Comparison of ENCODE assay signal across 17 cellular contexts in genomic region chr1:207763091-207763490, GRCh38. TPM values are rescaled to one million over a fixed set of nuclear protein-coding genes. Genes with fewer than 3 reads are reported as not detected.
DNase-seq lines count a peak whose midpoint lies in the region; ATAC-seq, FAIRE-seq and TF ChIP-seq lines count a peak whose summit lies in the region.
"Had no signal": no experiment of that assay in that cellular context is flagged by ENCODE, and none has a peak within 500 bp of the region (broad histone marks: within the 10 kb centered on the region; RNA-seq: fewer than 3 reads in every experiment).

No MANE protein-coding gene starts in this region.

- TF ChIP-seq POLR2A in HepG2 (IDR thresholded peaks at IDR 0.05; ENCODE audit: insufficient read depth in 1 of 2, low read depth in 2 of 2, low read length in 2 of 2): no peak; a peak in 1 of 4 replicates

- in situ Hi-C loops in mammary epithelial cell (cut with MboI; ENCODE audit: low sequenced_read_pairs in 2 of 2) (no loop called here), HepG2 (cut with HindIII; ENCODE audit: extremely low pct_ligation_motif_present, low pct_unique_long_range_greater_than_20kb) (no loop called here), GM13977 (cut with MboI; ENCODE audit: low pct_unique_long_range_greater_than_20kb, low sequenced_read_pairs, unreplicated experiment) (no loop called here)

- no peak for FAIRE-seq in HepG2 (lab: Jason Lieb, UNC)
- FAIRE-seq: GM12878, H54, HTR-8/SVneo had no signal

- H2BK120ac ChIP-seq in H9 (ENCODE audit: low read depth, low read length, poor library complexity, severe bottlenecking): no peak overlapping the region

- H3K4me1 Mint-ChIP-seq in H9: no peaks in the 10 kb centered on the region
- peaks cover 5 to 6% of the 10 kb centered on the region in 2 donors for H3K4me1 Mint-ChIP-seq in natural killer cell treated with Interleukin-12 subunit alpha and Interleukin-12 subunit beta and Interleukin-15 and Interleukin-18, amount 100 ng/mL, for 72 hours (ENCODE audit: low read depth in 2 of 2)
- H3K4me1 Mint-ChIP-seq: B cell had no signal

- H3K23ac ChIP-seq in H9 (ENCODE audit: insufficient read length, low read depth, low read length): no peak overlapping the region

- no peak overlapping the region for H2AFZ ChIP-seq in H9 (ENCODE audit: low read length)
- peak overlapping the region; percentile 9 for H2AFZ ChIP-seq in mammary epithelial cell (ENCODE audit: low read depth, low read length)
- H2AFZ ChIP-seq in HepG2 (ENCODE audit: low read length): no peak overlapping the region

- H3K18ac ChIP-seq in H9 (ENCODE audit: insufficient read length, low read depth, low read length): no peak overlapping the region

- H3K4me3 ChIP-seq in mammary epithelial cell (replicated peaks in 1 of 3; ENCODE audit: insufficient read depth in 1 of 3, low read depth in 2 of 3, low read length in 3 of 3) (no peak overlapping the region), HepG2 (replicated peaks in 1 of 3; ENCODE audit: insufficient read depth in 1 of 3, low read depth in 2 of 3, low read length in 3 of 3) (no peak overlapping the region)
- H3K4me3 ChIP-seq: GM12878 had no signal

- H3K27me3 ChIP-seq in H9 (ENCODE audit: insufficient read depth, low read length) (no peaks in the 10 kb centered on the region), mammary epithelial cell (ENCODE audit: insufficient read depth, low read length) (no peaks in the 10 kb centered on the region), HepG2 (ENCODE audit: control insufficient read depth in 1 of 2, insufficient read depth in 2 of 2, low read length in 2 of 2) (no peaks in the 10 kb centered on the region)

- POLR2A ChIA-PET in HepG2 (lab: Yijun Ruan, JAX) (interaction anchor here (1.4 kb wide), 1 partner anchor 10 kb away, joined by 6 read pairs; no protein-coding TSS in a partner anchor), HEK293T (lab: Yijun Ruan, JAX) (no interaction called here)

- H2BK15ac ChIP-seq in H9 (ENCODE audit: low read depth, low read length): no peak overlapping the region

- H4K91ac ChIP-seq in H9 (ENCODE audit: insufficient read length, low read depth, low read length): no peak overlapping the region

- H2BK20ac ChIP-seq in H9 (ENCODE audit: low read depth, low read length, poor library complexity, severe bottlenecking): no peak overlapping the region

- no peak overlapping the region for H4K5ac ChIP-seq in H9 (ENCODE audit: insufficient read length, low read depth, low read length)

- no peak overlapping the region for H3K4ac ChIP-seq in H9 (ENCODE audit: low read depth, low read length)

- H3K79me1 ChIP-seq in H9 (ENCODE audit: insufficient read depth, low read depth, low read length, poor library complexity, severe bottlenecking): peaks cover 5% of the 10 kb centered on the region

- no peak for TF ChIP-seq RAD21 in HepG2 (CRISPR knock-in tag; IDR thresholded peaks at IDR 0.05)

- intact Hi-C loops in mammary epithelial cell (cut with micrococcal nuclease) (no loop called here), HepG2 (cut with micrococcal nuclease; ENCODE audit: unreplicated experiment) (no loop called here)

- H3K9me3 Mint-ChIP-seq in H9: peaks cover 3 to 6% of the 10 kb centered on the region in 2 experiments; a peak in 3 of 5 replicates
- no peaks in the 10 kb centered on the region for H3K9me3 Mint-ChIP-seq in natural killer cell treated with Interleukin-12 subunit alpha and Interleukin-12 subunit beta and Interleukin-15 and Interleukin-18, amount 100 ng/mL, for 72 hours
- H3K9me3 Mint-ChIP-seq: CD4-positive, alpha-beta T cell had no signal

- no peaks in the 10 kb centered on the region for H3K27me3 Mint-ChIP-seq in H9 (ENCODE audit: low read depth)
- H3K27me3 Mint-ChIP-seq in natural killer cell treated with Interleukin-12 subunit alpha and Interleukin-12 subunit beta and Interleukin-15 and Interleukin-18, amount 100 ng/mL, for 72 hours: no peaks in the 10 kb centered on the region
- H3K27me3 Mint-ChIP-seq: B cell; CD4-positive, alpha-beta T cell had no signal

- H3K56ac ChIP-seq in H9 (ENCODE audit: insufficient read length, low read depth, low read length): no peak overlapping the region

- no peak overlapping the region for H2AK5ac ChIP-seq in H9 (ENCODE audit: insufficient read length, low read length)

- TF ChIP-seq EP300 in HepG2 (IDR thresholded peaks at IDR 0.05; ENCODE audit: low read depth in 2 of 2, low read length in 2 of 2) (no peak), HepG2 (CRISPR knock-in tag; IDR thresholded peaks at IDR 0.05; ENCODE audit: borderline replicate concordance) (no peak)

- H3K9ac ChIP-seq in H9 (ENCODE audit: extremely low read depth, insufficient read length, low read length) (no peak overlapping the region), mammary epithelial cell (ENCODE audit: insufficient read depth, low read length) (no peak overlapping the region), HepG2 (ENCODE audit: insufficient read depth, low read depth, low read length) (no peak overlapping the region)

- DNase-seq in D341Med (ENCODE audit: low spot score) (peak; percentile 18), H9 (no peak), mammary epithelial cell (no peak), HepG2 (ENCODE audit: low spot score) (no peak), GM13977 (ENCODE audit: low spot score) (no peak), HEK293T (ENCODE audit: extremely low spot score) (no peak)
- no peak for DNase-seq in natural killer cell treated with Interleukin-12 subunit alpha and Interleukin-12 subunit beta and Interleukin-15 and Interleukin-18, amount 100 ng/mL, for 72 hours (ENCODE audit: low spot score)
- DNase-seq in stimulated activated CD4-positive, alpha-beta T cell treated with anti-CD3 and anti-CD28 coated beads, Interleukin-12 subunit alpha, Interleukin-12 subunit beta, amount 100 ng/mL, for 4 hours: no peak
- DNase-seq: ACHN; C1 segment of cervical spinal cord; Calu3; CD4-positive, alpha-beta T cell; DMS79 had no signal

- H3K36me3 ChIP-seq in mammary epithelial cell (ENCODE audit: insufficient read depth, low read length) (peaks cover 44% of the 10 kb centered on the region), HepG2 (replicated peaks in 1 of 2; ENCODE audit: control insufficient read depth in 1 of 2, insufficient read depth in 2 of 2, low read length in 2 of 2) (peaks cover 8 to 82% of the 10 kb centered on the region in 2 experiments)

- H4K8ac ChIP-seq in H9 (replicated peaks; ENCODE audit: insufficient read length, low read depth, low read length): no peak overlapping the region

- peak; percentile 65 for ATAC-seq in HepG2
- no peak for ATAC-seq in natural killer cell treated with Interleukin-12 subunit alpha and Interleukin-12 subunit beta and Interleukin-15 and Interleukin-18, amount 100 ng/mL, for 72 hours
- ATAC-seq: GM12878 had no signal

- H3K27ac ChIP-seq in H9 (ENCODE audit: insufficient read length, low read depth, low read length): no peak overlapping the region
- H3K27ac ChIP-seq in mammary epithelial cell (ENCODE audit: insufficient read depth, low read depth, low read length): no peak overlapping the region
- H3K27ac ChIP-seq in HepG2 (ENCODE audit: extremely low read length, insufficient read depth, low read length): no peak overlapping the region

- no peak overlapping the region for H2BK5ac ChIP-seq in H9 (ENCODE audit: insufficient read length, low read length)

- H3K4me2 ChIP-seq in H9 (ENCODE audit: insufficient read depth, insufficient read length, low read length): no peak overlapping the region
- H3K4me2 ChIP-seq in mammary epithelial cell (ENCODE audit: insufficient read depth, low read depth, low read length): no peak overlapping the region
- no peak overlapping the region for H3K4me2 ChIP-seq in HepG2 (ENCODE audit: low read depth, low read length)

- WGBS in H9 (ENCODE audit: extremely low coverage, insufficient read length, low lambda C conversion rate): no CpG with 5 or more reads among the region's 10 CpGs
- 17% methylated on average over 8 of the region's 10 CpGs for WGBS in mammary epithelial cell (ENCODE audit: low coverage, missing lambda C conversion rate)
- WGBS in HepG2 (ENCODE audit: low lambda C conversion rate): 100% methylated on average over 1 of the region's 10 CpGs

- H3K27ac Mint-ChIP-seq in H9: peak overlapping the region in 2 of 3 experiments; percentile 50 to 85; a peak in 2 of 7 replicates
- H3K27ac Mint-ChIP-seq in natural killer cell treated with Interleukin-12 subunit alpha and Interleukin-12 subunit beta and Interleukin-15 and Interleukin-18, amount 100 ng/mL, for 72 hours: no peak overlapping the region
- H3K27ac Mint-ChIP-seq: B cell; CD4-positive, alpha-beta T cell had no signal

- H3K23me2 ChIP-seq in H9 (ENCODE audit: insufficient read length, low read depth, low read length, poor library complexity, severe bottlenecking): no peaks in the 10 kb centered on the region

- BruUV-seq in mammary epithelial cell (replicated peaks; lab: Mats Ljungman, UMichigan): no TSS peak
- BruUV-seq in HepG2 (replicated peaks; lab: Mats Ljungman, UMichigan): no TSS peak

- H3T11ph ChIP-seq in H9 (ENCODE audit: low read length): no peak overlapping the region

- H3K4me1 ChIP-seq in H9 (ENCODE audit: insufficient read depth, low read length): no peaks in the 10 kb centered on the region
- peaks cover 9% of the 10 kb centered on the region for H3K4me1 ChIP-seq in mammary epithelial cell (ENCODE audit: insufficient read depth, low read length)
- H3K4me1 ChIP-seq in HepG2 (ENCODE audit: insufficient read depth, low read length): no peaks in the 10 kb centered on the region

- H4K20me1 ChIP-seq in H9 (ENCODE audit: control insufficient read depth, insufficient read depth, insufficient read length) (no peaks in the 10 kb centered on the region), mammary epithelial cell (ENCODE audit: insufficient read depth, low read length) (no peaks in the 10 kb centered on the region), HepG2 (ENCODE audit: insufficient read depth, low read length) (no peaks in the 10 kb centered on the region)

- TF ChIP-seq CTCF in H9 (conservative IDR thresholded peaks at IDR 0.05): no peak
- no peak for TF ChIP-seq CTCF in mammary epithelial cell (conservative IDR thresholded peaks at IDR 0.05 in 1 of 2, IDR thresholded peaks at IDR 0.05 in 1 of 2; ENCODE audit: extremely low read depth in 1 of 2, insufficient read depth in 1 of 2, low read depth in 1 of 2, low read length in 2 of 2)
- no peak for TF ChIP-seq CTCF in HepG2 (CRISPR knock-in tag; IDR thresholded peaks at IDR 0.05)
- no peak for TF ChIP-seq CTCF in GM13977 (IDR thresholded peaks at IDR 0.05; ENCODE audit: extremely low read depth, insufficient read depth, missing control alignments)

- CTCF ChIA-PET in mammary epithelial cell (lab: Charles Lee; ENCODE audit: low non-redundant PET) (interaction anchor here (0.9 kb wide), 1 partner anchor 64 kb away, joined by 5 read pairs; no protein-coding TSS in a partner anchor), HepG2 (lab: Yijun Ruan, JAX; ENCODE audit: low intra/inter-chr PET ratio, low total read pairs) (no interaction called here), HEK293T (lab: Yijun Ruan, JAX) (interaction anchor here (0.6 kb wide), 1 partner anchor 73 kb away, joined by 3 read pairs; no protein-coding TSS in a partner anchor)

- no peak overlapping the region for H2BK12ac ChIP-seq in H9 (ENCODE audit: insufficient read length, low read depth, low read length)

- H3K4me3 Mint-ChIP-seq in H9: no peak overlapping the region
- H3K4me3 Mint-ChIP-seq in natural killer cell treated with Interleukin-12 subunit alpha and Interleukin-12 subunit beta and Interleukin-15 and Interleukin-18, amount 100 ng/mL, for 72 hours: no peak overlapping the region
- H3K4me3 Mint-ChIP-seq: B cell; CD4-positive, alpha-beta T cell had no signal

- peaks cover 86 to 92% (median 91%) of the 10 kb centered on the region in 3 experiments for H3K36me3 Mint-ChIP-seq in H9 (ENCODE audit: insufficient read depth in 1 of 3, low read depth in 3 of 3)
- H3K36me3 Mint-ChIP-seq in natural killer cell treated with Interleukin-12 subunit alpha and Interleukin-12 subunit beta and Interleukin-15 and Interleukin-18, amount 100 ng/mL, for 72 hours: peaks cover 39% of the 10 kb centered on the region

- no peak overlapping the region for H3K14ac ChIP-seq in H9 (ENCODE audit: insufficient read depth, low read length)

- H3K9me3 ChIP-seq in H9 (ENCODE audit: control insufficient read depth, low read depth, low read length) (no peaks in the 10 kb centered on the region), mammary epithelial cell (replicated peaks; ENCODE audit: insufficient read depth, low read length) (no peaks in the 10 kb centered on the region), HepG2 (ENCODE audit: low read length) (no peaks in the 10 kb centered on the region)

- dilution Hi-C loops in mammary epithelial cell (cut with HindIII; ENCODE audit: low sequenced_read_pairs): no loop called here

- H3K79me2 ChIP-seq in H9 (ENCODE audit: insufficient read depth, low read length) (peaks cover 2% of the 10 kb centered on the region; the same call in 1 of the 2 replicates), mammary epithelial cell (ENCODE audit: insufficient read depth, low read length) (peaks cover 55% of the 10 kb centered on the region), HepG2 (ENCODE audit: insufficient read depth, low read length) (peaks cover 7% of the 10 kb centered on the region)

RNA-seq across cellular contexts. Expression of gene CD46, which starts 11.2 kb away (rescaled TPM):
- total RNA-seq in H9 (2021) (89.2 and 90.0 TPM in 2 replicates), mammary epithelial cell (100 to 1,000 TPM; 158 to 159 TPM), HepG2 (2016; rRNA removed; fragmentation: Illumina TruSeq; extraction: Trizol) (70.3 and 130 TPM in 2 replicates)
- polyA plus RNA-seq in mammary epithelial cell (85.1 TPM), HepG2 (2011; rRNA removed) (277 TPM in 2 replicates)
- 71.8 TPM for polyA minus RNA-seq in mammary epithelial cell
- total RNA-seq in HepG2 (2016; cell fraction: cytosol; rRNA removed; fragmentation: Illumina TruSeq; extraction: Trizol; ENCODE audit: low read depth): 19.0 and 20.0 TPM in 2 replicates
- total RNA-seq in HepG2 (2016; cell fraction: insoluble cytoplasmic fraction; rRNA removed; fragmentation: Illumina TruSeq; extraction: Trizol): 69.6 and 139 TPM in 2 replicates
- total RNA-seq in HepG2 (2016; cell fraction: membrane; rRNA removed; fragmentation: Illumina TruSeq; extraction: Trizol): 24.1 and 29.9 TPM in 2 replicates
- 261 and 271 TPM in 2 replicates for total RNA-seq in HepG2 (2016; cell fraction: nucleus; rRNA removed; fragmentation: Illumina TruSeq; extraction: Trizol)
- 65.6 and 131 TPM in 2 replicates for polyA plus RNA-seq in HepG2 (2011; cell fraction: cytosol; rRNA removed)
- polyA plus RNA-seq in HepG2 (2011; cell fraction: nucleus; rRNA removed): 288 and 360 TPM in 2 replicates
- polyA plus RNA-seq in HepG2 (2012): 206 and 208 TPM in 2 replicates
- 3.8 and 4.6 TPM in 2 replicates for polyA plus RNA-seq in HepG2 (2016; cell fraction: cytosol; fragmentation: Illumina TruSeq; extraction: Trizol; ENCODE audit: low read depth)
- polyA plus RNA-seq in HepG2 (2016; cell fraction: insoluble cytoplasmic fraction; fragmentation: Illumina TruSeq; extraction: Trizol; ENCODE audit: low read depth): 59.7 and 64.0 TPM in 2 replicates
- 10.1 and 11.1 TPM in 2 replicates for polyA plus RNA-seq in HepG2 (2016; cell fraction: membrane; fragmentation: Illumina TruSeq; extraction: Trizol; ENCODE audit: low read depth)
- polyA plus RNA-seq in HepG2 (2016; cell fraction: nucleus; fragmentation: Illumina TruSeq; extraction: Trizol; ENCODE audit: insufficient read depth, low read depth): 416 and 423 TPM in 2 replicates
- 96.1 and 146 TPM in 2 replicates for polyA minus RNA-seq in HepG2 (2011; rRNA and poly(A)+ RNA removed; ENCODE audit: low replicate concordance)
- 125 and 175 TPM in 2 replicates for polyA minus RNA-seq in HepG2 (2011; cell fraction: cytosol; rRNA and poly(A)+ RNA removed)
- polyA minus RNA-seq in HepG2 (2011; cell fraction: nucleus; rRNA and poly(A)+ RNA removed): 353 and 394 TPM in 2 replicates
- 100 to 1,000 TPM in 1 of 2 donors, 10 to 100 TPM in 1; 88.2 to 122 TPM for total RNA-seq in natural killer cell treated with Interleukin-12 subunit alpha and Interleukin-12 subunit beta and Interleukin-15 and Interleukin-18, amount 100 ng/mL, for 72 hours

Comparison
In these comparisons a context has a peak if more than half of its experiments do, and no peak if none do; other contexts are left out.
1. H3K27ac Mint-ChIP-seq: peak in H9 (2 of 3); none in natural killer cell treated with Interleukin-12 subunit alpha and Interleukin-12 subunit beta and Interleukin-15 and Interleukin-18, amount 100 ng/mL, for 72 hours (0 of 2).